Comparison of ENCODE assay signal across 8 cellular contexts in the genomic region with DNA sequence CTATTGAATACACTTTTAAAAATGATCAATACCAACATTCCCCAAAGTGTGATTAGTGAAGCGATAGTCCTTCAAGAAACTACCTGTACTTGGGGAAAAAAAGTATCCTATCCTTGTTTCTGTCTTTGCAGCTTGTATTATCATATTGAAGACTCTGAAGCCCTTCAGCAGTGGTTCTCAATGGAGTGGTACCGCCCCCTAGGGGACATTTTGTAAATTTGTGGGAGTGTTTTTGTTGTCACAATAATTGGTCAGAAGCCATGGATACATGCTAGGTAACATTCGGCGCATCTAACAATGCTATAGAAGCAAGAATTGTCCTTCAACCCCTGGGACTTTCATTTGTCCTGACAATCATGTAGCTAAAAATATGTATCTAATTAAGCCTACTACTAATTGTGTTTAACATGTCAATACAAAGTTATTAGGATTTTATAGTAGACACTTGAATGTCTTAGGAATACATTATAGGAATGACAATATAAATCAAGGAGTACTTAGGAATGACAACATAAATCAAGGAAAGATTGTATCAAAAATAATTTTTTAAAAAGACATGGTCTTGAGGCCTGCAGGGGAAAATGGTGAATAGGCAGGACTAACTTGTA. TPM values are rescaled to one million over a fixed set of nuclear protein-coding genes. Genes with fewer than 3 reads are reported as not detected.
A peak's percentile ranks its signal among the peaks of the same experiment; 100 is the strongest.
DNase-seq lines count a peak whose midpoint lies in the region; ATAC-seq and TF ChIP-seq lines count a peak whose summit lies in the region.

No MANE protein-coding gene starts in this region.

- ATAC-seq in GM18861 (IDR thresholded peaks at IDR 0.05; ENCODE audit: unreplicated experiment): peak; percentile 90
- ATAC-seq in HG03378 (IDR thresholded peaks at IDR 0.05; ENCODE audit: unreplicated experiment): peak; percentile 85
- ATAC-seq in left lobe of liver: peak; percentile 71
- no peak for ATAC-seq in thoracic aorta (ENCODE audit: insufficient number of reproducible peaks, low FRiP score, low read depth)
- ATAC-seq in GM21737 (IDR thresholded peaks at IDR 0.05; ENCODE audit: unreplicated experiment): no peak

- peaks cover 6% of the 10 kb centered on the region for H3K36me3 ChIP-seq in thoracic aorta

- no peak overlapping the region for H3K27ac ChIP-seq in thoracic aorta

- TF ChIP-seq CTCF in astrocyte of the spinal cord (IDR thresholded peaks at IDR 0.05; ENCODE audit: low read depth, low read length) (peak; percentile 67), thoracic aorta (IDR thresholded peaks at IDR 0.05) (peak; percentile 37)

- DNase-seq in COR-L47 (lab: John Stamatoyannopoulos, UW) (peak; percentile 68), OCI-M1 (lab: John Stamatoyannopoulos, UW) (peak; percentile 65), astrocyte of the spinal cord (ENCODE audit: low read depth, low spot score) (peak; percentile 60), left lobe of liver (ENCODE audit: low spot score) (no peak), thoracic aorta (ENCODE audit: low spot score) (no peak)

- H3K27me3 ChIP-seq in thoracic aorta (replicated peaks; ENCODE audit: insufficient read depth): no peaks in the 10 kb centered on the region

- in situ Hi-C loops in astrocyte of the spinal cord (cut with HindIII; ENCODE audit: low sequenced_read_pairs): no loop called here

- peaks cover 11% of the 10 kb centered on the region for H3K9me3 ChIP-seq in thoracic aorta

- H3K4me3 ChIP-seq in astrocyte of the spinal cord (ENCODE audit: low read depth, low read length) (no peak overlapping the region), thoracic aorta (no peak overlapping the region)

- H3K4me1 ChIP-seq in thoracic aorta (ENCODE audit: control insufficient read depth in 1 of 2, low read depth in 2 of 2): no peaks in the 10 kb centered on the region

RNA-seq across cellular contexts. Expression of a gene that starts 53.7 kb away (rescaled TPM):
- 40.9 TPM for total RNA-seq in left lobe of liver
- 10 to 100 TPM; 41.2 to 48.8 TPM for total RNA-seq in thoracic aorta

Comparison
In these comparisons a context has a peak if more than half of its experiments do, and no peak if none do; other contexts are left out.
1. DNase-seq: peak in COR-L47 (single experiment), OCI-M1 (single experiment) and astrocyte of the spinal cord (single experiment); none in left lobe of liver (single experiment) and thoracic aorta (single experiment).
2. ATAC-seq: peak in GM18861 (single experiment), HG03378 (single experiment) and left lobe of liver (single experiment); none in thoracic aorta (single experiment) and GM21737 (single experiment).